Comparison of ENCODE assay signal across 18 cellular contexts in genomic region chr2:173999272-173999671, GRCh38. TPM values are rescaled to one million over a fixed set of nuclear protein-coding genes. Genes with fewer than 3 reads are reported as not detected.
DNase-seq lines count a peak whose midpoint lies in the region; ATAC-seq and TF ChIP-seq lines count a peak whose summit lies in the region.
"Had no signal": no experiment of that assay in that cellular context is flagged by ENCODE, and none has a peak within 500 bp of the region (broad histone marks: within the 10 kb centered on the region; RNA-seq: fewer than 3 reads in every experiment).

No MANE protein-coding gene starts in this region.

- H3K36me3 Mint-ChIP-seq in CD8-positive, alpha-beta T cell = no peaks in the 10 kb centered on the region
- H3K36me3 Mint-ChIP-seq: activated CD8-positive, alpha-beta memory T cell treated with anti-CD3 and anti-CD28 coated beads, Interleukin-2, amount 10 ng/mL, durations not matched to agents 7 days and 5 days; naive thymus-derived CD8-positive, alpha-beta T cell had no signal

- no peaks in the 10 kb centered on the region for H3K27me3 Mint-ChIP-seq in CD8-positive, alpha-beta T cell (ENCODE audit: low read depth)

- no peak overlapping the region for H3K9ac ChIP-seq in stomach smooth muscle (ENCODE audit: low read length in 2 of 2)

- POLR2A ChIA-PET in CD8-positive, alpha-beta T cell (lab: Charles Lee) = interaction anchor here (0.7 to 1.5 kb wide), 2 partner anchors 13 to 70 kb away, joined by 3 to 4 read pairs; no protein-coding TSS in a partner anchor
- POLR2A ChIA-PET in A673 (lab: Charles Lee; ENCODE audit: low non-redundant PET) = no interaction called here

- DNase-seq in NCI-H1694 (lab: John Stamatoyannopoulos, UW) (peak; percentile 70), cerebellar cortex (ENCODE audit: low spot score) (peak; percentile 59), left lobe of liver (ENCODE audit: low spot score) (peak; percentile 63), A673 (ENCODE audit: low spot score) (no peak), GOT3 (lab: John Stamatoyannopoulos, UW) (no peak)
- no peak for DNase-seq in CD8-positive, alpha-beta T cell
- DNase-seq: activated CD8-positive, alpha-beta memory T cell treated with anti-CD3 and anti-CD28 coated beads, Interleukin-2, amount 10 ng/mL, durations not matched to agents 7 days and 5 days; activated effector memory CD4-positive, alpha-beta T cell treated with Interleukin-2 at 50 U/mL for 16 hours; Caco-2; dermis blood vessel endothelial cell; naive thymus-derived CD8-positive, alpha-beta T cell; NCI-H2227 treated with DMSO at 0.1 percent for 48 hours; SIG-M5; stimulated activated CD4-positive, alpha-beta T cell treated with anti-CD3 and anti-CD28 coated beads, Interleukin-15, amount 100 ng/mL, for 24 hours; stimulated activated naive CD8-positive, alpha-beta T cell treated with anti-CD3 and anti-CD28 coated beads, Interleukin-15, Interleukin-2, amounts not matched to agents 100 U/mL and 50 U/mL, for 24 hours had no signal

- H3K4me3 ChIP-seq in stomach smooth muscle (ENCODE audit: low read length in 2 of 2) = peak overlapping the region in 1 of 2 donors; percentile 29
- H3K4me3 ChIP-seq in CD8-positive, alpha-beta T cell (ENCODE audit: low read depth, low read length) = no peak overlapping the region
- no peak overlapping the region for H3K4me3 ChIP-seq in A673 (ENCODE audit: low read depth, low read length, poor library complexity, severe bottlenecking)
- H3K4me3 ChIP-seq: gastroesophageal sphincter, lung had no signal

- no peaks in the 10 kb centered on the region for H3K9me3 ChIP-seq in stomach smooth muscle (ENCODE audit: control insufficient read depth in 2 of 2, low read length in 2 of 2)
- H3K9me3 ChIP-seq in CD8-positive, alpha-beta T cell (ENCODE audit: low read length) = no peaks in the 10 kb centered on the region
- no peaks in the 10 kb centered on the region for H3K9me3 ChIP-seq in A673 (ENCODE audit: low read depth, low read length, poor library complexity, severe bottlenecking)
- H3K9me3 ChIP-seq: Caco-2, gastroesophageal sphincter had no signal

- ATAC-seq in left lobe of liver = peak; percentile 15
- no peak for ATAC-seq in CD8-positive, alpha-beta T cell
- ATAC-seq: activated CD8-positive, alpha-beta memory T cell treated with anti-CD3 and anti-CD28 coated beads, Interleukin-2, amount 10 ng/mL, durations not matched to agents 7 days and 5 days; gastroesophageal sphincter; naive thymus-derived CD8-positive, alpha-beta T cell; stimulated activated naive CD8-positive, alpha-beta T cell treated with anti-CD3 and anti-CD28 coated beads, Interleukin-15, Interleukin-2, amounts not matched to agents 100 U/mL and 50 U/mL, for 24 hours had no signal

- no peaks in the 10 kb centered on the region for H3K36me3 ChIP-seq in stomach smooth muscle (ENCODE audit: control insufficient read depth in 2 of 2, insufficient read depth in 2 of 2, low read length in 2 of 2)
- no peaks in the 10 kb centered on the region for H3K36me3 ChIP-seq in CD8-positive, alpha-beta T cell (ENCODE audit: insufficient read depth, low read length)
- no peaks in the 10 kb centered on the region for H3K36me3 ChIP-seq in A673 (ENCODE audit: insufficient read depth, low read length, poor library complexity, severe bottlenecking)
- H3K36me3 ChIP-seq: gastroesophageal sphincter had no signal

- no peak overlapping the region for H3K4me3 Mint-ChIP-seq in CD8-positive, alpha-beta T cell
- H3K4me3 Mint-ChIP-seq: activated CD8-positive, alpha-beta memory T cell treated with anti-CD3 and anti-CD28 coated beads, Interleukin-2, amount 10 ng/mL, durations not matched to agents 7 days and 5 days; naive thymus-derived CD8-positive, alpha-beta T cell had no signal

- no peaks in the 10 kb centered on the region for H3K27me3 ChIP-seq in stomach smooth muscle (ENCODE audit: control insufficient read depth in 1 of 2, insufficient read depth in 2 of 2, low read length in 2 of 2)
- no peaks in the 10 kb centered on the region for H3K27me3 ChIP-seq in CD8-positive, alpha-beta T cell (ENCODE audit: insufficient read depth, low read length)
- H3K27me3 ChIP-seq in A673 (replicated peaks; ENCODE audit: insufficient read depth, low read depth, low read length, poor library complexity) = peaks cover 2% of the 10 kb centered on the region
- H3K27me3 ChIP-seq: gastroesophageal sphincter had no signal

- CTCF ChIA-PET in CD8-positive, alpha-beta T cell (lab: Charles Lee) = interaction anchor here (0.6 kb wide), 1 partner anchor 12 kb away, joined by 3 read pairs; no protein-coding TSS in a partner anchor
- CTCF ChIA-PET in A673 (lab: Charles Lee) = no interaction called here

- peaks cover 3% of the 10 kb centered on the region for H3K4me1 Mint-ChIP-seq in CD8-positive, alpha-beta T cell (ENCODE audit: low read depth)
- H3K4me1 Mint-ChIP-seq: activated CD8-positive, alpha-beta memory T cell treated with anti-CD3 and anti-CD28 coated beads, Interleukin-2, amount 10 ng/mL, durations not matched to agents 7 days and 5 days had no signal

- H3K27ac Mint-ChIP-seq in CD8-positive, alpha-beta T cell = no peak overlapping the region
- H3K27ac Mint-ChIP-seq: activated CD8-positive, alpha-beta memory T cell treated with anti-CD3 and anti-CD28 coated beads, Interleukin-2, amount 10 ng/mL, durations not matched to agents 7 days and 5 days had no signal

- TF ChIP-seq CTCF in CD8-positive, alpha-beta T cell (IDR thresholded peaks at IDR 0.05) = no peak
- no peak for TF ChIP-seq CTCF in A673 (conservative IDR thresholded peaks at IDR 0.05; ENCODE audit: low read depth, low read length)

- H3K27ac ChIP-seq in stomach smooth muscle (ENCODE audit: low read length) (peak overlapping the region; percentile 49), A673 (ENCODE audit: low read depth, low read length, poor library complexity, severe bottlenecking) (no peak overlapping the region)
- H3K27ac ChIP-seq in CD8-positive, alpha-beta T cell (ENCODE audit: low read depth, low read length) = no peak overlapping the region

- H3K4me1 ChIP-seq in stomach smooth muscle (ENCODE audit: control insufficient read depth, insufficient read depth, low read length) (peaks cover 19% of the 10 kb centered on the region), A673 (ENCODE audit: insufficient read depth, low read length, poor library complexity, severe bottlenecking) (no peaks in the 10 kb centered on the region)
- H3K4me1 ChIP-seq in CD8-positive, alpha-beta T cell (ENCODE audit: insufficient read depth, low read length) = no peaks in the 10 kb centered on the region

- no peaks in the 10 kb centered on the region for H3K9me3 Mint-ChIP-seq in CD8-positive, alpha-beta T cell
- H3K9me3 Mint-ChIP-seq: naive thymus-derived CD8-positive, alpha-beta T cell had no signal

- intact Hi-C loops in CD8-positive, alpha-beta T cell (cut with DNase I, micrococcal nuclease) = no loop called here
- intact Hi-C loops in A673 (cut with micrococcal nuclease; ENCODE audit: unreplicated experiment) = no loop called here

- no TSS peak for BruUV-seq in A673 (replicated peaks; lab: Mats Ljungman, UMichigan)

RNA-seq across cellular contexts. Expression of gene SP3, which starts 34.1 kb away (rescaled TPM):
- total RNA-seq in left lobe of liver = 31.7 TPM
- 100 to 1,000 TPM; 166 to 169 TPM for total RNA-seq in CD8-positive, alpha-beta T cell
- total RNA-seq in A673 (2021) = 84.5 and 90.8 TPM in 2 replicates

Comparison
In these comparisons a context has a peak if more than half of its experiments do, and no peak if none do; other contexts are left out.
1. DNase-seq: peak in NCI-H1694 (single experiment), cerebellar cortex (single experiment) and left lobe of liver (single experiment); none in CD8-positive, alpha-beta T cell (0 of 7), A673 (single experiment) and GOT3 (single experiment).